Comparison of ENCODE assay signal across 1 cellular context in the genomic region with DNA sequence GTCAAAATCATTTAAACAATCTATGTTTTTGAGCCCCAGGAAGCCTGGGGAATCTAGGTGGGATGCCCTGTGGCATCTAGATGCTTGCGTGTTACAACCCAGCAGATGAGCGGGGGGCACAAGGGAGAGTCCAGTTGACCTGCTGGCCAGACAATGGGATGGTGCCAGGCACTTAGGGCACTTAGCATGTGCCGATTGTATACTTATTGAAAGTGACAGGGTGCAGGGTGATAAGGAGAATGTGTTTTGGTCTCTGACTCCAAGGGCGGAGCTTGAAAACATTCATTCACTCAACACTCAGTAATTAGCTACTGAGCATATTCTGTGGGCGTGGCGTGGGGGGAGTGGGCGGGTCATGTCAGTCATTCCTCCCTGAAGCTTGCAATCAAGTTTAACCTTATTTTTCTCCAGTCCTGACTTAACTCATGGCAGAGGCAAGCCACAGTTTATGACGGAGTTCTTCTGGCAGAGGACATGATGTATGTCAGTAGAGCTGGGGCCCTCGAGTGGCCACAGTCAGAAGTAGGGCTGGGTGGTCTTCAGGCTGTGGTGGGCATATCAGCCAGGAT.
TF ChIP-seq lines count a peak whose summit lies in the region.

No MANE protein-coding gene starts in this region.

TF ChIP-seq in K562, 482 proteins besides CTCF, POLR2A, EP300 and RAD21 (continued from another document):
- TF ChIP-seq, protein P1, sequence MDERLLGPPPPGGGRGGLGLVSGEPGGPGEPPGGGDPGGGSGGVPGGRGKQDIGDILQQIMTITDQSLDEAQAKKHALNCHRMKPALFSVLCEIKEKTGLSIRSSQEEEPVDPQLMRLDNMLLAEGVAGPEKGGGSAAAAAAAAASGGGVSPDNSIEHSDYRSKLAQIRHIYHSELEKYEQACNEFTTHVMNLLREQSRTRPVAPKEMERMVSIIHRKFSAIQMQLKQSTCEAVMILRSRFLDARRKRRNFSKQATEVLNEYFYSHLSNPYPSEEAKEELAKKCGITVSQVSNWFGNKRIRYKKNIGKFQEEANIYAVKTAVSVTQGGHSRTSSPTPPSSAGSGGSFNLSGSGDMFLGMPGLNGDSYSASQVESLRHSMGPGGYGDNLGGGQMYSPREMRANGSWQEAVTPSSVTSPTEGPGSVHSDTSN (CRISPR knock-in tag; IDR thresholded peaks at IDR 0.05; ENCODE audit: low read depth) = no peak
- TF ChIP-seq, protein P1 (tag; conservative IDR thresholded peaks at IDR 0.05; ENCODE audit: low read depth) = peak; percentile 60
- TF ChIP-seq, protein P2, sequence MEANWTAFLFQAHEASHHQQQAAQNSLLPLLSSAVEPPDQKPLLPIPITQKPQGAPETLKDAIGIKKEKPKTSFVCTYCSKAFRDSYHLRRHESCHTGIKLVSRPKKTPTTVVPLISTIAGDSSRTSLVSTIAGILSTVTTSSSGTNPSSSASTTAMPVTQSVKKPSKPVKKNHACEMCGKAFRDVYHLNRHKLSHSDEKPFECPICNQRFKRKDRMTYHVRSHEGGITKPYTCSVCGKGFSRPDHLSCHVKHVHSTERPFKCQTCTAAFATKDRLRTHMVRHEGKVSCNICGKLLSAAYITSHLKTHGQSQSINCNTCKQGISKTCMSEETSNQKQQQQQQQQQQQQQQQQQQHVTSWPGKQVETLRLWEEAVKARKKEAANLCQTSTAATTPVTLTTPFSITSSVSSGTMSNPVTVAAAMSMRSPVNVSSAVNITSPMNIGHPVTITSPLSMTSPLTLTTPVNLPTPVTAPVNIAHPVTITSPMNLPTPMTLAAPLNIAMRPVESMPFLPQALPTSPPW (CRISPR knock-in tag; IDR thresholded peaks at IDR 0.05) = peak; percentile 18; the same call in 1 of the 2 replicates
- TF ChIP-seq ZKSCAN8 (CRISPR knock-in tag; IDR thresholded peaks at IDR 0.05) = peak; percentile 95
- no peak for TF ChIP-seq FOXJ2 (tag; IDR thresholded peaks at IDR 0.05)
- TF ChIP-seq, protein P3, sequence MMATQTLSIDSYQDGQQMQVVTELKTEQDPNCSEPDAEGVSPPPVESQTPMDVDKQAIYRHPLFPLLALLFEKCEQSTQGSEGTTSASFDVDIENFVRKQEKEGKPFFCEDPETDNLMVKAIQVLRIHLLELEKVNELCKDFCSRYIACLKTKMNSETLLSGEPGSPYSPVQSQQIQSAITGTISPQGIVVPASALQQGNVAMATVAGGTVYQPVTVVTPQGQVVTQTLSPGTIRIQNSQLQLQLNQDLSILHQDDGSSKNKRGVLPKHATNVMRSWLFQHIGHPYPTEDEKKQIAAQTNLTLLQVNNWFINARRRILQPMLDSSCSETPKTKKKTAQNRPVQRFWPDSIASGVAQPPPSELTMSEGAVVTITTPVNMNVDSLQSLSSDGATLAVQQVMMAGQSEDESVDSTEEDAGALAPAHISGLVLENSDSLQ (IDR thresholded peaks at IDR 0.05) = peak; percentile 93
